Comparison of ENCODE assay signal across 8 cellular contexts in genomic region chr20:41340327-41341055, GRCh38. TPM values are rescaled to one million over a fixed set of nuclear protein-coding genes. Genes with fewer than 3 reads are reported as not detected.
DNase-seq lines count a peak whose midpoint lies in the region; ATAC-seq and TF ChIP-seq lines count a peak whose summit lies in the region.

A gene with protein sequence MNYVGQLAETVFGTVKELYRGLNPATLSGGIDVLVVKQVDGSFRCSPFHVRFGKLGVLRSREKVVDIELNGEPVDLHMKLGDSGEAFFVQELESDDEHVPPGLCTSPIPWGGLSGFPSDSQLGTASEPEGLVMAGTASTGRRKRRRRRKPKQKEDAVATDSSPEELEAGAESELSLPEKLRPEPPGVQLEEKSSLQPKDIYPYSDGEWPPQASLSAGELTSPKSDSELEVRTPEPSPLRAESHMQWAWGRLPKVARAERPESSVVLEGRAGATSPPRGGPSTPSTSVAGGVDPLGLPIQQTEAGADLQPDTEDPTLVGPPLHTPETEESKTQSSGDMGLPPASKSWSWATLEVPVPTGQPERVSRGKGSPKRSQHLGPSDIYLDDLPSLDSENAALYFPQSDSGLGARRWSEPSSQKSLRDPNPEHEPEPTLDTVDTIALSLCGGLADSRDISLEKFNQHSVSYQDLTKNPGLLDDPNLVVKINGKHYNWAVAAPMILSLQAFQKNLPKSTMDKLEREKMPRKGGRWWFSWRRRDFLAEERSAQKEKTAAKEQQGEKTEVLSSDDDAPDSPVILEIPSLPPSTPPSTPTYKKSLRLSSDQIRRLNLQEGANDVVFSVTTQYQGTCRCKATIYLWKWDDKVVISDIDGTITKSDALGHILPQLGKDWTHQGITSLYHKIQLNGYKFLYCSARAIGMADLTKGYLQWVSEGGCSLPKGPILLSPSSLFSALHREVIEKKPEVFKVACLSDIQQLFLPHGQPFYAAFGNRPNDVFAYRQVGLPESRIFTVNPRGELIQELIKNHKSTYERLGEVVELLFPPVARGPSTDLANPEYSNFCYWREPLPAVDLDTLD (plus strand): TSS chr20:41340821. CDS start chr20:41345804, 4,983 bp downstream.

- intact Hi-C loops in left ventricle myocardium inferior (cut with micrococcal nuclease) (loop anchor here (5.0 kb wide), 1 partner anchor 72 kb away; no protein-coding TSS in a partner anchor), aorta (cut with DNase I) (loop anchor here (2.0 to 5.0 kb wide), 3 partner anchors 24 to 108 kb away; partner anchors contain the start of gene ZHX3 (in 1 of the 2))

- peak within 1 kb of the TSS; percentile 29 for H2AFZ ChIP-seq in SU-DHL-6 (ENCODE audit: low read depth, low read length, severe bottlenecking)

- H3K4me1 ChIP-seq in left ventricle myocardium inferior (peaks cover 41% of the 10 kb centered on the region), aorta (ENCODE audit: control insufficient read depth in 1 of 2, insufficient read depth in 2 of 2, low read length in 2 of 2) (no peaks in the 10 kb centered on the region)

- no peaks in the 10 kb centered on the region for H3K36me3 ChIP-seq in SU-DHL-6 (ENCODE audit: low read length)
- H3K36me3 ChIP-seq in left ventricle myocardium inferior, result peaks cover 1% of the 10 kb centered on the region
- no peaks in the 10 kb centered on the region for H3K36me3 ChIP-seq in aorta (ENCODE audit: control insufficient read depth in 1 of 2, insufficient read depth in 2 of 2, low read length in 1 of 2)

- no peaks in the 10 kb centered on the region for H3F3A ChIP-seq in SU-DHL-6 (ENCODE audit: insufficient read depth)

- no peaks in the 10 kb centered on the region for H4K20me1 ChIP-seq in SU-DHL-6 (ENCODE audit: low read depth, low read length)

- H3K9me3 ChIP-seq in SU-DHL-6 (ENCODE audit: insufficient read depth, low read length), result no peaks in the 10 kb centered on the region
- no peaks in the 10 kb centered on the region for H3K9me3 ChIP-seq in left ventricle myocardium inferior (replicated peaks)
- no peaks in the 10 kb centered on the region for H3K9me3 ChIP-seq in aorta (ENCODE audit: control insufficient read depth, low read length)

- H3K4me2 ChIP-seq in SU-DHL-6 (ENCODE audit: low read depth, low read length, poor library complexity, severe bottlenecking), result peak within 1 kb of the TSS; percentile 32

- no peak within 1 kb of the TSS for H3K27ac ChIP-seq in SU-DHL-6 (ENCODE audit: low read depth, low read length)
- H3K27ac ChIP-seq in left ventricle myocardium inferior (replicated peaks), result peak within 1 kb of the TSS; percentile 91
- H3K27ac ChIP-seq in aorta (ENCODE audit: low read depth in 1 of 2, low read length in 2 of 2), result peak within 1 kb of the TSS in 1 of 2 donors; percentile 55

- H3K27ac Mint-ChIP-seq in progenitor cell of endocrine pancreas, result peak within 1 kb of the TSS; percentile 96

- H3K4me3 Mint-ChIP-seq in progenitor cell of endocrine pancreas (ENCODE audit: low read depth), result peak within 1 kb of the TSS; percentile 75

- H3K9me2 ChIP-seq in SU-DHL-6 (replicated peaks; ENCODE audit: insufficient read depth, low read length), result no peaks in the 10 kb centered on the region

- H3K27me3 ChIP-seq in SU-DHL-6 (ENCODE audit: low read length) (no peaks in the 10 kb centered on the region), left ventricle myocardium inferior (ENCODE audit: low read depth) (no peaks in the 10 kb centered on the region), aorta (ENCODE audit: control insufficient read depth in 1 of 2, insufficient read depth in 2 of 2, low read length in 1 of 2) (no peaks in the 10 kb centered on the region)

- H3K36me3 Mint-ChIP-seq in progenitor cell of endocrine pancreas (ENCODE audit: insufficient read depth), result no peaks in the 10 kb centered on the region

- peak; percentile 95 for ATAC-seq in aorta (ENCODE audit: low FRiP score)

- DNase-seq in NCI-H1436 (lab: John Stamatoyannopoulos, UW) (peak; percentile 32), NCI-H1436 treated with DMSO at 0.1 percent for 48 hours (lab: John Stamatoyannopoulos, UW) (no peak), LHCN-M2 (ENCODE audit: low read depth) (peak; percentile 89), amniotic stem cell (lab: John Stamatoyannopoulos, UW) (peak; percentile 42), left ventricle myocardium inferior (peak; percentile 92), progenitor cell of endocrine pancreas (ENCODE audit: low spot score, unreplicated experiment) (peak; percentile 85), aorta (peak; percentile 89 to 94)

- no peaks in the 10 kb centered on the region for H3K79me2 ChIP-seq in SU-DHL-6 (ENCODE audit: insufficient read depth, low read length)

- H3K27me3 Mint-ChIP-seq in progenitor cell of endocrine pancreas, result peaks cover 8% of the 10 kb centered on the region

- H3K9ac ChIP-seq in SU-DHL-6 (ENCODE audit: low read length), result no peak within 1 kb of the TSS

- H3K4me3 ChIP-seq in SU-DHL-6 (ENCODE audit: insufficient read depth, low read length, poor library complexity, severe bottlenecking) (no peak within 1 kb of the TSS), left ventricle myocardium inferior (peak within 1 kb of the TSS; percentile 72), aorta (ENCODE audit: low read length in 2 of 2) (peak within 1 kb of the TSS in 1 of 2 donors; percentile 10)

- WGBS in aorta, 2 donors, result 9 to 13% methylated on average over 31 to 33 of the region's 33 CpGs

- peaks cover 10% of the 10 kb centered on the region for H3K4me1 Mint-ChIP-seq in progenitor cell of endocrine pancreas (ENCODE audit: low read depth)

- H3K9me3 Mint-ChIP-seq in progenitor cell of endocrine pancreas (ENCODE audit: low read depth), result no peaks in the 10 kb centered on the region

- no peak for TF ChIP-seq CTCF in SU-DHL-6 (IDR thresholded peaks at IDR 0.05; ENCODE audit: insufficient read depth, low read length, poor library complexity, severe bottlenecking)
- TF ChIP-seq CTCF in left ventricle myocardium inferior (IDR thresholded peaks at IDR 0.05; ENCODE audit: borderline replicate concordance), result no peak
- TF ChIP-seq CTCF in progenitor cell of endocrine pancreas (IDR thresholded peaks at IDR 0.05; ENCODE audit: unreplicated experiment), result no peak

RNA-seq across cellular contexts. Expression of the gene that starts here (rescaled TPM):
- total RNA-seq in LHCN-M2 (2014; rRNA removed) (15.3 and 19.1 TPM in 2 replicates), left ventricle myocardium inferior (19.9 TPM), progenitor cell of endocrine pancreas (18.3 and 18.4 TPM in 2 replicates), aorta (10 to 100 TPM; 21.4 to 22.6 TPM)
- polyA plus RNA-seq in LHCN-M2 (2012), result 6.8 TPM
- polyA plus RNA-seq in aorta, result 10 to 100 TPM; 17.3 to 37.0 TPM
